14 cellular contexts compared by ENCODE assay signal in the genomic region with DNA sequence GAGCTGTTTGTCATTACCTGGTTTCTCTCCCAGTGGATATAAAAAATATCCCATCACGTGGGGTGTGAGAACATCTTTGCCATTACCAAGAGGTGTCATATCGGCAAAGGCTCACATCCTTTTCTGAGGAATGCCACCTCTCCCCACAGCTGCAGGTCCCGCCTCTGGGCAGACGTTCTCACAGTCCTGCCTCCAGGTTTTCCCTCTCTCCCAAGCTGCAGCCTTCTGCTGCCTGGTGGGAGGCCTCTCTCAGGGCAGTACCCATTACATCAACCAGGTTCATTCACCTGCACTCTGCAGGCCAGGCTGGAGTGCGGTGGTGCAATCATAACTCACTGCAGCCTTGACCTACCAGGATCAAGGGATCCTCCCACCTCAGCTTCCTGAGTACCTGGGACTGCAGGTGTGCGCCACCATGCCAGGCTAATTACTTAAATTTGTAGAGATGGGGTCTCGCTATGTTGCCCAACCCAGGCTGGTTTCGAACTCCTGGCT. TPM values are rescaled to one million over a fixed set of nuclear protein-coding genes. Genes with fewer than 3 reads are reported as not detected.
DNase-seq lines count a peak whose midpoint lies in the region; ATAC-seq and TF ChIP-seq lines count a peak whose summit lies in the region.
"Had no signal": no experiment of that assay in that cellular context is flagged by ENCODE, and none has a peak within 500 bp of the region (broad histone marks: within the 10 kb centered on the region; RNA-seq: fewer than 3 reads in every experiment).

No MANE protein-coding gene starts in this region.

- H3K27me3 Mint-ChIP-seq in effector memory CD8-positive, alpha-beta T cell = no peaks in the 10 kb centered on the region

- no peaks in the 10 kb centered on the region for H3K9me2 ChIP-seq in SK-N-SH

- no peak overlapping the region for H3K4me2 ChIP-seq in SK-N-SH
- peak overlapping the region; percentile 33; the same call in 1 of the 2 replicates for H3K4me2 ChIP-seq in OCI-LY3 (ENCODE audit: low read length)

- H3K79me2 ChIP-seq in SK-N-SH (ENCODE audit: insufficient read depth) = no peaks in the 10 kb centered on the region
- no peaks in the 10 kb centered on the region for H3K79me2 ChIP-seq in OCI-LY3 (ENCODE audit: low read length)
- H3K79me2 ChIP-seq: parathyroid adenoma had no signal

- H3K9ac ChIP-seq in SK-N-SH (no peak overlapping the region), OCI-LY3 (ENCODE audit: low read length) (no peak overlapping the region)
- H3K9ac ChIP-seq: parathyroid adenoma had no signal

- H3K9me3 Mint-ChIP-seq in stimulated activated effector memory CD8-positive, alpha-beta T cell treated with anti-CD3 and anti-CD28 coated beads, Interleukin-12 subunit alpha, Interleukin-12 subunit beta, amount 100 ng/mL, for 72 hours = peaks cover 4% of the 10 kb centered on the region
- peaks cover 0 to 7% of the 10 kb centered on the region in 2 donors for H3K9me3 Mint-ChIP-seq in effector memory CD8-positive, alpha-beta T cell

- TF ChIP-seq RAD21 in SK-N-SH (IDR thresholded peaks at IDR 0.05; ENCODE audit: low read length) = no peak

- no peak for DNase-seq in SK-N-SH
- DNase-seq in foreskin keratinocyte = peak; percentile 49 to 51
- no peak for DNase-seq in stimulated activated effector memory CD8-positive, alpha-beta T cell treated with anti-CD3 and anti-CD28 coated beads, Interleukin-12 subunit alpha, Interleukin-12 subunit beta, amount 100 ng/mL, for 72 hours (ENCODE audit: low spot score in 2 of 2)
- no peak for DNase-seq in effector memory CD8-positive, alpha-beta T cell
- DNase-seq: NCI-H446 treated with DMSO at 0.1 percent for 48 hours, small intestine had no signal

- H3K4me3 ChIP-seq in SK-N-SH (ENCODE audit: low read depth in 2 of 2, low read length in 1 of 2) (no peak overlapping the region), OCI-LY3 (ENCODE audit: low read length) (no peak overlapping the region)
- H3K4me3 ChIP-seq: cardiac muscle cell, mucosa of descending colon had no signal

- ATAC-seq in SK-N-SH treated with all-trans-retinoic acid at 6 μM for 48 hours (peak; percentile 11; the same call in 1 of the 3 replicates), foreskin keratinocyte (peak; percentile 57), HG03442 (IDR thresholded peaks at IDR 0.05; ENCODE audit: unreplicated experiment) (no peak), HG03159 (IDR thresholded peaks at IDR 0.05; ENCODE audit: unreplicated experiment) (no peak)
- no peak for ATAC-seq in stimulated activated effector memory CD8-positive, alpha-beta T cell treated with anti-CD3 and anti-CD28 coated beads, Interleukin-12 subunit alpha, Interleukin-12 subunit beta, amount 100 ng/mL, for 72 hours
- no peak for ATAC-seq in effector memory CD8-positive, alpha-beta T cell (replicated peaks)

- TF ChIP-seq EP300 in SK-N-SH (IDR thresholded peaks at IDR 0.05; ENCODE audit: borderline replicate concordance in 1 of 2, low read depth in 1 of 2, low read length in 1 of 2) = no peak

- no peaks in the 10 kb centered on the region for H4K20me1 ChIP-seq in SK-N-SH (ENCODE audit: insufficient read depth)
- no peaks in the 10 kb centered on the region for H4K20me1 ChIP-seq in OCI-LY3 (ENCODE audit: insufficient read depth, low read length)

- no peak overlapping the region for H3K4me3 Mint-ChIP-seq in stimulated activated effector memory CD8-positive, alpha-beta T cell treated with anti-CD3 and anti-CD28 coated beads, Interleukin-12 subunit alpha, Interleukin-12 subunit beta, amount 100 ng/mL, for 72 hours
- no peak overlapping the region for H3K4me3 Mint-ChIP-seq in effector memory CD8-positive, alpha-beta T cell
- H3K4me3 Mint-ChIP-seq: activated naive CD4-positive, alpha-beta T cell treated with anti-CD3 and anti-CD28 coated beads, Interleukin-2, amount 10 ng/mL, durations not matched to agents 7 days and 5 days had no signal

- H3K4me1 Mint-ChIP-seq in stimulated activated effector memory CD8-positive, alpha-beta T cell treated with anti-CD3 and anti-CD28 coated beads, Interleukin-12 subunit alpha, Interleukin-12 subunit beta, amount 100 ng/mL, for 72 hours = peaks cover 47% of the 10 kb centered on the region
- H3K4me1 Mint-ChIP-seq in effector memory CD8-positive, alpha-beta T cell (ENCODE audit: low read depth in 2 of 2) = peaks cover 29 to 39% of the 10 kb centered on the region in 2 donors

- H3K36me3 Mint-ChIP-seq in stimulated activated effector memory CD8-positive, alpha-beta T cell treated with anti-CD3 and anti-CD28 coated beads, Interleukin-12 subunit alpha, Interleukin-12 subunit beta, amount 100 ng/mL, for 72 hours = peaks cover 25% of the 10 kb centered on the region
- peaks cover 20% of the 10 kb centered on the region for H3K36me3 Mint-ChIP-seq in effector memory CD8-positive, alpha-beta T cell (ENCODE audit: insufficient read depth)

- 88% methylated on average over 5 of the region's 8 CpGs for WGBS in SK-N-SH (ENCODE audit: low lambda C conversion rate)

- CTCF ChIA-PET in SK-N-SH (lab: Yijun Ruan, JAX) = interaction anchor here (0.6 to 19.2 kb wide), 2 partner anchors 46 to 192 kb away, joined by 3 to 503 read pairs; a partner anchor contains a TSS

- POLR2A ChIA-PET in SK-N-SH (lab: Yijun Ruan, JAX) = no interaction called here

- H3K36me3 ChIP-seq in SK-N-SH (replicated peaks in 1 of 2; ENCODE audit: control insufficient read depth in 1 of 2, insufficient read depth in 2 of 2, low read length in 1 of 2) = no peaks in the 10 kb centered on the region
- peaks cover 7% of the 10 kb centered on the region for H3K36me3 ChIP-seq in OCI-LY3 (replicated peaks; ENCODE audit: low read depth, low read length)
- H3K36me3 ChIP-seq: cardiac muscle cell had no signal

- H3K27ac Mint-ChIP-seq in stimulated activated effector memory CD8-positive, alpha-beta T cell treated with anti-CD3 and anti-CD28 coated beads, Interleukin-12 subunit alpha, Interleukin-12 subunit beta, amount 100 ng/mL, for 72 hours = peak overlapping the region; percentile 90
- H3K27ac Mint-ChIP-seq in effector memory CD8-positive, alpha-beta T cell = peak overlapping the region in 1 of 2 donors; percentile 77
- H3K27ac Mint-ChIP-seq: activated naive CD4-positive, alpha-beta T cell treated with anti-CD3 and anti-CD28 coated beads, Interleukin-2, amount 10 ng/mL, durations not matched to agents 7 days and 5 days had no signal

- no peak overlapping the region for H2AFZ ChIP-seq in SK-N-SH (ENCODE audit: low read depth)
- H2AFZ ChIP-seq in OCI-LY3 (ENCODE audit: low read depth, low read length) = no peak overlapping the region
- H2AFZ ChIP-seq: parathyroid adenoma had no signal

- H3K4me1 ChIP-seq in SK-N-SH (ENCODE audit: control insufficient read depth in 1 of 2, insufficient read depth in 2 of 2, low read depth in 1 of 2, low read length in 1 of 2) = peaks cover 7 to 12% of the 10 kb centered on the region in 2 experiments; a peak in 3 of 4 replicates
- H3K4me1 ChIP-seq in OCI-LY3 (ENCODE audit: low read length) = peaks cover 41% of the 10 kb centered on the region
- H3K4me1 ChIP-seq in foreskin keratinocyte = peaks cover 5% of the 10 kb centered on the region
- H3K4me1 ChIP-seq: parathyroid adenoma had no signal

- no peaks in the 10 kb centered on the region for H3K27me3 ChIP-seq in SK-N-SH (ENCODE audit: insufficient read depth)
- H3K27me3 ChIP-seq in OCI-LY3 (ENCODE audit: low read depth, low read length) = no peaks in the 10 kb centered on the region
- no peaks in the 10 kb centered on the region for H3K27me3 ChIP-seq in foreskin keratinocyte
- H3K27me3 ChIP-seq: cardiac muscle cell had no signal

- peaks cover 6% of the 10 kb centered on the region for H3F3A ChIP-seq in SK-N-SH (replicated peaks; ENCODE audit: insufficient read depth)

- H3K27ac ChIP-seq in SK-N-SH (ENCODE audit: low read depth in 2 of 2, low read length in 1 of 2) (peak overlapping the region in 1 of 2 experiments; percentile 61; a peak in 1 of 4 replicates), OCI-LY3 (ENCODE audit: low read length) (no peak overlapping the region), foreskin keratinocyte (no peak overlapping the region)
- H3K27ac ChIP-seq: cardiac muscle cell, parathyroid adenoma had no signal

- no peaks in the 10 kb centered on the region for H3K9me3 ChIP-seq in SK-N-SH
- peaks cover 7% of the 10 kb centered on the region; the same call in 1 of the 2 replicates for H3K9me3 ChIP-seq in OCI-LY3 (ENCODE audit: insufficient read depth, low read length)
- H3K9me3 ChIP-seq: mucosa of descending colon had no signal

- TF ChIP-seq CTCF in SK-N-SH (IDR thresholded peaks at IDR 0.05) (no peak), OCI-LY3 (IDR thresholded peaks at IDR 0.05; ENCODE audit: low read depth, low read length) (no peak), foreskin keratinocyte (conservative IDR thresholded peaks at IDR 0.05) (no peak)

TF ChIP-seq in SK-N-SH treated with all-trans-retinoic acid at 6 μM for 48 hours, 23 proteins besides CTCF, POLR2A, EP300 and RAD21 (continues in another document):
- TF ChIP-seq ZC3H10 (CRISPR knock-in tag; IDR thresholded peaks at IDR 0.05) = no peak
- no peak for TF ChIP-seq GLIS3 (CRISPR knock-in tag; IDR thresholded peaks at IDR 0.05)
- TF ChIP-seq ZFP30 (CRISPR knock-in tag; IDR thresholded peaks at IDR 0.05) = no peak
- no peak for TF ChIP-seq PPARA (CRISPR knock-in tag; IDR thresholded peaks at IDR 0.05; ENCODE audit: borderline replicate concordance)

TF ChIP-seq in SK-N-SH, 30 proteins besides CTCF, POLR2A, EP300 and RAD21 (continues in another document):
- TF ChIP-seq FOXJ3 (CRISPR knock-in tag; IDR thresholded peaks at IDR 0.05) (no peak), MEF2A (IDR thresholded peaks at IDR 0.05; ENCODE audit: borderline replicate concordance, low read depth) (no peak), RCOR1 (IDR thresholded peaks at IDR 0.05; ENCODE audit: low read length) (no peak), JUND (IDR thresholded peaks at IDR 0.05) (no peak)

RNA-seq across cellular contexts. Expression of a gene that starts 15.0 kb away (rescaled TPM):
- polyA plus RNA-seq in SK-N-SH (2012; rRNA removed) (25.7 and 28.2 TPM in 2 replicates), foreskin keratinocyte (0.04 TPM in 1 of 2 replicates, not detected in the other)
- polyA plus RNA-seq in SK-N-SH (2012; cell fraction: cytosol; rRNA removed) = 19.1 and 26.9 TPM in 2 replicates
- polyA plus RNA-seq in SK-N-SH (2012; cell fraction: nucleus; rRNA removed) = 9.4 and 11.8 TPM in 2 replicates
- not detected in 2 replicates for total RNA-seq in foreskin keratinocyte

RNA-seq across cellular contexts. Expression of a gene that starts 20.9 kb away (rescaled TPM):
- 2.8 and 3.2 TPM in 2 replicates for polyA plus RNA-seq in SK-N-SH (2012; rRNA removed)
- polyA plus RNA-seq in SK-N-SH (2012; cell fraction: cytosol; rRNA removed) = 1.3 and 2.1 TPM in 2 replicates
- polyA plus RNA-seq in SK-N-SH (2012; cell fraction: nucleus; rRNA removed) = 5.8 and 6.0 TPM in 2 replicates
- 0.25 and 0.34 TPM in 2 replicates for total RNA-seq in foreskin keratinocyte
- 0.47 and 0.52 TPM in 2 replicates for polyA plus RNA-seq in foreskin keratinocyte

RNA-seq across cellular contexts. Expression of a gene that starts 50.4 kb away (rescaled TPM):
- polyA plus RNA-seq in SK-N-SH (2012; rRNA removed) (165 and 166 TPM in 2 replicates), foreskin keratinocyte (105 and 115 TPM in 2 replicates)
- 165 and 208 TPM in 2 replicates for polyA plus RNA-seq in SK-N-SH (2012; cell fraction: cytosol; rRNA removed)
- polyA plus RNA-seq in SK-N-SH (2012; cell fraction: nucleus; rRNA removed) = 180 and 206 TPM in 2 replicates
- total RNA-seq in foreskin keratinocyte = 90.7 and 93.3 TPM in 2 replicates

RNA-seq across cellular contexts. Expression of a gene that starts 51.9 kb away (rescaled TPM):
- polyA plus RNA-seq in SK-N-SH (2012; rRNA removed) (23.4 and 28.9 TPM in 2 replicates), foreskin keratinocyte (15.2 and 18.8 TPM in 2 replicates)
- 25.3 and 27.8 TPM in 2 replicates for polyA plus RNA-seq in SK-N-SH (2012; cell fraction: cytosol; rRNA removed)
- polyA plus RNA-seq in SK-N-SH (2012; cell fraction: nucleus; rRNA removed) = 61.7 and 64.4 TPM in 2 replicates
- total RNA-seq in foreskin keratinocyte = 50.0 and 54.9 TPM in 2 replicates

Comparison
In these comparisons a context has a peak if more than half of its experiments do, and no peak if none do; other contexts are left out.
1. ATAC-seq: peak in SK-N-SH treated with all-trans-retinoic acid at 6 μM for 48 hours (single experiment) and foreskin keratinocyte (single experiment); none in stimulated activated effector memory CD8-positive, alpha-beta T cell treated with anti-CD3 and anti-CD28 coated beads, Interleukin-12 subunit alpha, Interleukin-12 subunit beta, amount 100 ng/mL, for 72 hours (single experiment), effector memory CD8-positive, alpha-beta T cell (single experiment), HG03442 (single experiment) and HG03159 (single experiment).
2. DNase-seq: peak in foreskin keratinocyte (2 of 2); none in SK-N-SH (single experiment), stimulated activated effector memory CD8-positive, alpha-beta T cell treated with anti-CD3 and anti-CD28 coated beads, Interleukin-12 subunit alpha, Interleukin-12 subunit beta, amount 100 ng/mL, for 72 hours (0 of 2) and effector memory CD8-positive, alpha-beta T cell (0 of 3).